ENCODE assay signal across 1 cellular context in genomic region chr1:32291708-32292508, GRCh38.
TF ChIP-seq lines count a peak whose summit lies in the region.

Gene HDAC1 (plus strand): TSS chr1:32292083. CDS start chr1:32292170, 87 bp downstream.

TF ChIP-seq in GM12878, 131 proteins besides CTCF, POLR2A, EP300 and RAD21 (continued from another document and continues in another):
- TF ChIP-seq ASH2L (IDR thresholded peaks at IDR 0.05; ENCODE audit: borderline replicate concordance, low read depth), result no peak
- no peak for TF ChIP-seq ZNF274 (IDR thresholded peaks at IDR 0.05; ENCODE audit: insufficient read depth, insufficient read length)
- peak; percentile 73 for TF ChIP-seq POLR2AphosphoS5 (IDR thresholded peaks at IDR 0.05; ENCODE audit: low read length)
- no peak for TF ChIP-seq TCF7 (IDR thresholded peaks at IDR 0.05; ENCODE audit: borderline replicate concordance)
- no peak for TF ChIP-seq NFYA (IDR thresholded peaks at IDR 0.05; ENCODE audit: borderline replicate concordance, low read depth, low read length)
- no peak for TF ChIP-seq ZNF592 (IDR thresholded peaks at IDR 0.05)
- no peak for TF ChIP-seq NFXL1 (IDR thresholded peaks at IDR 0.05; ENCODE audit: borderline replicate concordance)
- no peak; a peak in 1 of 4 replicates for TF ChIP-seq ETV6 (conservative IDR thresholded peaks at IDR 0.05 in 1 of 2, IDR thresholded peaks at IDR 0.05 in 1 of 2; ENCODE audit: borderline replicate concordance in 1 of 2, low read depth in 1 of 2)
- no peak for TF ChIP-seq MYB (IDR thresholded peaks at IDR 0.05; ENCODE audit: borderline replicate concordance, low read depth, low read length)
- no peak for TF ChIP-seq PAX8 (IDR thresholded peaks at IDR 0.05)
- no peak for TF ChIP-seq STAT3 (IDR thresholded peaks at IDR 0.05; ENCODE audit: low read depth, low read length)
- TF ChIP-seq TARDBP (IDR thresholded peaks at IDR 0.05; ENCODE audit: borderline replicate concordance), result no peak
- TF ChIP-seq, protein P1, sequence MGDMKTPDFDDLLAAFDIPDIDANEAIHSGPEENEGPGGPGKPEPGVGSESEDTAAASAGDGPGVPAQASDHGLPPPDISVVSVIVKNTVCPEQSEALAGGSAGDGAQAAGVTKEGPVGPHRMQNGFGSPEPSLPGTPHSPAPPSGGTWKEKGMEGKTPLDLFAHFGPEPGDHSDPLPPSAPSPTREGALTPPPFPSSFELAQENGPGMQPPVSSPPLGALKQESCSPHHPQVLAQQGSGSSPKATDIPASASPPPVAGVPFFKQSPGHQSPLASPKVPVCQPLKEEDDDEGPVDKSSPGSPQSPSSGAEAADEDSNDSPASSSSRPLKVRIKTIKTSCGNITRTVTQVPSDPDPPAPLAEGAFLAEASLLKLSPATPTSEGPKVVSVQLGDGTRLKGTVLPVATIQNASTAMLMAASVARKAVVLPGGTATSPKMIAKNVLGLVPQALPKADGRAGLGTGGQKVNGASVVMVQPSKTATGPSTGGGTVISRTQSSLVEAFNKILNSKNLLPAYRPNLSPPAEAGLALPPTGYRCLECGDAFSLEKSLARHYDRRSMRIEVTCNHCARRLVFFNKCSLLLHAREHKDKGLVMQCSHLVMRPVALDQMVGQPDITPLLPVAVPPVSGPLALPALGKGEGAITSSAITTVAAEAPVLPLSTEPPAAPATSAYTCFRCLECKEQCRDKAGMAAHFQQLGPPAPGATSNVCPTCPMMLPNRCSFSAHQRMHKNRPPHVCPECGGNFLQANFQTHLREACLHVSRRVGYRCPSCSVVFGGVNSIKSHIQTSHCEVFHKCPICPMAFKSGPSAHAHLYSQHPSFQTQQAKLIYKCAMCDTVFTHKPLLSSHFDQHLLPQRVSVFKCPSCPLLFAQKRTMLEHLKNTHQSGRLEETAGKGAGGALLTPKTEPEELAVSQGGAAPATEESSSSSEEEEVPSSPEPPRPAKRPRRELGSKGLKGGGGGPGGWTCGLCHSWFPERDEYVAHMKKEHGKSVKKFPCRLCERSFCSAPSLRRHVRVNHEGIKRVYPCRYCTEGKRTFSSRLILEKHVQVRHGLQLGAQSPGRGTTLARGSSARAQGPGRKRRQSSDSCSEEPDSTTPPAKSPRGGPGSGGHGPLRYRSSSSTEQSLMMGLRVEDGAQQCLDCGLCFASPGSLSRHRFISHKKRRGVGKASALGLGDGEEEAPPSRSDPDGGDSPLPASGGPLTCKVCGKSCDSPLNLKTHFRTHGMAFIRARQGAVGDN (IDR thresholded peaks at IDR 0.05), result peak; percentile 87
- no peak for TF ChIP-seq YBX1 (IDR thresholded peaks at IDR 0.05)
- TF ChIP-seq, protein P2, sequence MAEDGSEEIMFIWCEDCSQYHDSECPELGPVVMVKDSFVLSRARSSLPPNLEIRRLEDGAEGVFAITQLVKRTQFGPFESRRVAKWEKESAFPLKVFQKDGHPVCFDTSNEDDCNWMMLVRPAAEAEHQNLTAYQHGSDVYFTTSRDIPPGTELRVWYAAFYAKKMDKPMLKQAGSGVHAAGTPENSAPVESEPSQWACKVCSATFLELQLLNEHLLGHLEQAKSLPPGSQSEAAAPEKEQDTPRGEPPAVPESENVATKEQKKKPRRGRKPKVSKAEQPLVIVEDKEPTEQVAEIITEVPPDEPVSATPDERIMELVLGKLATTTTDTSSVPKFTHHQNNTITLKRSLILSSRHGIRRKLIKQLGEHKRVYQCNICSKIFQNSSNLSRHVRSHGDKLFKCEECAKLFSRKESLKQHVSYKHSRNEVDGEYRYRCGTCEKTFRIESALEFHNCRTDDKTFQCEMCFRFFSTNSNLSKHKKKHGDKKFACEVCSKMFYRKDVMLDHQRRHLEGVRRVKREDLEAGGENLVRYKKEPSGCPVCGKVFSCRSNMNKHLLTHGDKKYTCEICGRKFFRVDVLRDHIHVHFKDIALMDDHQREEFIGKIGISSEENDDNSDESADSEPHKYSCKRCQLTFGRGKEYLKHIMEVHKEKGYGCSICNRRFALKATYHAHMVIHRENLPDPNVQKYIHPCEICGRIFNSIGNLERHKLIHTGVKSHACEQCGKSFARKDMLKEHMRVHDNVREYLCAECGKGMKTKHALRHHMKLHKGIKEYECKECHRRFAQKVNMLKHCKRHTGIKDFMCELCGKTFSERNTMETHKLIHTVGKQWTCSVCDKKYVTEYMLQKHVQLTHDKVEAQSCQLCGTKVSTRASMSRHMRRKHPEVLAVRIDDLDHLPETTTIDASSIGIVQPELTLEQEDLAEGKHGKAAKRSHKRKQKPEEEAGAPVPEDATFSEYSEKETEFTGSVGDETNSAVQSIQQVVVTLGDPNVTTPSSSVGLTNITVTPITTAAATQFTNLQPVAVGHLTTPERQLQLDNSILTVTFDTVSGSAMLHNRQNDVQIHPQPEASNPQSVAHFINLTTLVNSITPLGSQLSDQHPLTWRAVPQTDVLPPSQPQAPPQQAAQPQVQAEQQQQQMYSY (CRISPR knock-in tag; IDR thresholded peaks at IDR 0.05), result no peak
- peak; percentile 98 for TF ChIP-seq SMARCA5 (IDR thresholded peaks at IDR 0.05)
- TF ChIP-seq E2F8 (IDR thresholded peaks at IDR 0.05; ENCODE audit: low read depth, partially characterized antibody), result no peak
- TF ChIP-seq, protein P3, sequence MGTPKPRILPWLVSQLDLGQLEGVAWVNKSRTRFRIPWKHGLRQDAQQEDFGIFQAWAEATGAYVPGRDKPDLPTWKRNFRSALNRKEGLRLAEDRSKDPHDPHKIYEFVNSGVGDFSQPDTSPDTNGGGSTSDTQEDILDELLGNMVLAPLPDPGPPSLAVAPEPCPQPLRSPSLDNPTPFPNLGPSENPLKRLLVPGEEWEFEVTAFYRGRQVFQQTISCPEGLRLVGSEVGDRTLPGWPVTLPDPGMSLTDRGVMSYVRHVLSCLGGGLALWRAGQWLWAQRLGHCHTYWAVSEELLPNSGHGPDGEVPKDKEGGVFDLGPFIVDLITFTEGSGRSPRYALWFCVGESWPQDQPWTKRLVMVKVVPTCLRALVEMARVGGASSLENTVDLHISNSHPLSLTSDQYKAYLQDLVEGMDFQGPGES (IDR thresholded peaks at IDR 0.05), result peak; percentile 71; the same call in 1 of the 2 replicates
- TF ChIP-seq CREM (IDR thresholded peaks at IDR 0.05; ENCODE audit: low read depth), result no peak
- peak; percentile 71 for TF ChIP-seq NBN (IDR thresholded peaks at IDR 0.05)
- TF ChIP-seq KAT2A (conservative IDR thresholded peaks at IDR 0.05; ENCODE audit: control insufficient read depth, low read depth, low read length), result no peak
- no peak for TF ChIP-seq TCF12 (IDR thresholded peaks at IDR 0.05; ENCODE audit: low read depth, low read length)
- no peak; the same call in 1 of the 2 replicates for TF ChIP-seq CBFB (IDR thresholded peaks at IDR 0.05; ENCODE audit: low read depth)
- TF ChIP-seq KDM1A (IDR thresholded peaks at IDR 0.05; ENCODE audit: borderline replicate concordance), result no peak
- peak; percentile 55 for TF ChIP-seq FOS (IDR thresholded peaks at IDR 0.05; ENCODE audit: borderline replicate concordance, extremely low read depth, insufficient read length)
- TF ChIP-seq RCOR1 (conservative IDR thresholded peaks at IDR 0.05; ENCODE audit: low read depth, low read length), result 0 out of 2 replicates have a peak, but pooled peaks have one; percentile 57
- TF ChIP-seq IKZF2 (IDR thresholded peaks at IDR 0.05), result peak; percentile 58 to 74
- no peak for TF ChIP-seq ZBTB11 (CRISPR knock-in tag; IDR thresholded peaks at IDR 0.05)
- TF ChIP-seq, protein P4, sequence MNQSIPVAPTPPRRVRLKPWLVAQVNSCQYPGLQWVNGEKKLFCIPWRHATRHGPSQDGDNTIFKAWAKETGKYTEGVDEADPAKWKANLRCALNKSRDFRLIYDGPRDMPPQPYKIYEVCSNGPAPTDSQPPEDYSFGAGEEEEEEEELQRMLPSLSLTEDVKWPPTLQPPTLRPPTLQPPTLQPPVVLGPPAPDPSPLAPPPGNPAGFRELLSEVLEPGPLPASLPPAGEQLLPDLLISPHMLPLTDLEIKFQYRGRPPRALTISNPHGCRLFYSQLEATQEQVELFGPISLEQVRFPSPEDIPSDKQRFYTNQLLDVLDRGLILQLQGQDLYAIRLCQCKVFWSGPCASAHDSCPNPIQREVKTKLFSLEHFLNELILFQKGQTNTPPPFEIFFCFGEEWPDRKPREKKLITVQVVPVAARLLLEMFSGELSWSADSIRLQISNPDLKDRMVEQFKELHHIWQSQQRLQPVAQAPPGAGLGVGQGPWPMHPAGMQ (IDR thresholded peaks at IDR 0.05; ENCODE audit: borderline replicate concordance), result no peak
- TF ChIP-seq POU2F2 (IDR thresholded peaks at IDR 0.05; ENCODE audit: borderline replicate concordance, low read depth, low read length), result 0 out of 3 replicates have a peak, but pooled peaks have one; percentile 30
- peak; percentile 71 for TF ChIP-seq TAF1 (IDR thresholded peaks at IDR 0.05; ENCODE audit: borderline replicate concordance, low read depth, low read length)
- peak; percentile 92 for TF ChIP-seq YY1 (IDR thresholded peaks at IDR 0.05; ENCODE audit: low read depth, low read length)
- TF ChIP-seq E4F1 (IDR thresholded peaks at IDR 0.05; ENCODE audit: borderline replicate concordance, partially characterized antibody), result peak; percentile 64
